ENCODE assay signal across 1 cellular context in the genomic region with DNA sequence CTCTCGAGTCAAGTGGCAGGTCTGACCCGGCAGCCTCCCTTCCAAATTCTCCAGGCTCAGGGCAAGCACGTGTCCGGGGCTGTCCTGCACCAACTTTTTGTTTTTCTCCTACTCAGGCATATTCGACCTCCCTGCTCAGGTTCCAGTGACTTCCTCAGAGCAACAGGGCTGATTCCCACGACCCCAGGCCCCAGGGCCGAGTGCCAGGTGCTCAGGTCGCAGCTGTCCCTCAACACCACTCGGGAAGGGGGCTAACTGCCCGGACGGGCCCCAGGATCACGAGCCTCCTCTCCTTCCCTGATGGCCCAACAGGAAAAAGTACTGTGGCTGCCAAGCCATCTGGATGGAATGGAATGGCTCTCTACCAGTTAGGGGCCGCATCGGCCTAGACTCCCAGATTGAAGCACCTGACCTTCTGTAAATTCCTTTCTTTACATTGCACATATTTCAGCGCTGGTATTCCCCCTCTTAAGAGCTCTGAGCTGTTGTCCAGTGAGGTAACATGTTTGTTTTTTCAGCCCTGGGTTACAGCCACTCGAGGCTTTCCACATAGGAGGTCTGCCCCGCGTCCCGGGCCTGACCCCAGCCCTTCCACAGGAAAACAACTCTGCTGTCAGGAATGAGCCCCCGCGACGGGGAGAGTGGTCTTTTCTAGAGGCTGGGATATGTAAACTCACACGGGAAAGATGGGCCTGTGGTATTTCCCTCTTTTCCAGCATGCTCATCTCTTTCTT.
TF ChIP-seq lines count a peak whose summit lies in the region.

No MANE protein-coding gene starts in this region.

TF ChIP-seq in HepG2, 621 proteins besides CTCF, POLR2A, EP300 and RAD21 (continued from another document and continues in another):
- TF ChIP-seq, protein P1, sequence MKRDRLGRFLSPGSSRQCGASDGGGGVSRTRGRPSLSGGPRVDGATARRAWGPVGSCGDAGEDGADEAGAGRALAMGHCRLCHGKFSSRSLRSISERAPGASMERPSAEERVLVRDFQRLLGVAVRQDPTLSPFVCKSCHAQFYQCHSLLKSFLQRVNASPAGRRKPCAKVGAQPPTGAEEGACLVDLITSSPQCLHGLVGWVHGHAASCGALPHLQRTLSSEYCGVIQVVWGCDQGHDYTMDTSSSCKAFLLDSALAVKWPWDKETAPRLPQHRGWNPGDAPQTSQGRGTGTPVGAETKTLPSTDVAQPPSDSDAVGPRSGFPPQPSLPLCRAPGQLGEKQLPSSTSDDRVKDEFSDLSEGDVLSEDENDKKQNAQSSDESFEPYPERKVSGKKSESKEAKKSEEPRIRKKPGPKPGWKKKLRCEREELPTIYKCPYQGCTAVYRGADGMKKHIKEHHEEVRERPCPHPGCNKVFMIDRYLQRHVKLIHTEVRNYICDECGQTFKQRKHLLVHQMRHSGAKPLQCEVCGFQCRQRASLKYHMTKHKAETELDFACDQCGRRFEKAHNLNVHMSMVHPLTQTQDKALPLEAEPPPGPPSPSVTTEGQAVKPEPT (CRISPR knock-in tag; IDR thresholded peaks at IDR 0.05; ENCODE audit: low read depth) = no peak
- peak; percentile 48; the same call in 1 of the 2 replicates for TF ChIP-seq ZFY (CRISPR knock-in tag; IDR thresholded peaks at IDR 0.05)
- no peak for TF ChIP-seq AGO2 (optimal IDR thresholded peaks at IDR 0.05; ENCODE audit: low read depth, low read length)
- TF ChIP-seq HDAC2 (CRISPR knock-in tag; IDR thresholded peaks at IDR 0.05) = peak; percentile 70; the same call in 1 of the 2 replicates
- TF ChIP-seq, protein P2, sequence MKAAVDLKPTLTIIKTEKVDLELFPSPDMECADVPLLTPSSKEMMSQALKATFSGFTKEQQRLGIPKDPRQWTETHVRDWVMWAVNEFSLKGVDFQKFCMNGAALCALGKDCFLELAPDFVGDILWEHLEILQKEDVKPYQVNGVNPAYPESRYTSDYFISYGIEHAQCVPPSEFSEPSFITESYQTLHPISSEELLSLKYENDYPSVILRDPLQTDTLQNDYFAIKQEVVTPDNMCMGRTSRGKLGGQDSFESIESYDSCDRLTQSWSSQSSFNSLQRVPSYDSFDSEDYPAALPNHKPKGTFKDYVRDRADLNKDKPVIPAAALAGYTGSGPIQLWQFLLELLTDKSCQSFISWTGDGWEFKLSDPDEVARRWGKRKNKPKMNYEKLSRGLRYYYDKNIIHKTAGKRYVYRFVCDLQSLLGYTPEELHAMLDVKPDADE (CRISPR knock-in tag; IDR thresholded peaks at IDR 0.05) = no peak
- TF ChIP-seq SP1 (IDR thresholded peaks at IDR 0.05) = no peak
- TF ChIP-seq SP1 (CRISPR knock-in tag; IDR thresholded peaks at IDR 0.05) = no peak
- TF ChIP-seq, protein P3, sequence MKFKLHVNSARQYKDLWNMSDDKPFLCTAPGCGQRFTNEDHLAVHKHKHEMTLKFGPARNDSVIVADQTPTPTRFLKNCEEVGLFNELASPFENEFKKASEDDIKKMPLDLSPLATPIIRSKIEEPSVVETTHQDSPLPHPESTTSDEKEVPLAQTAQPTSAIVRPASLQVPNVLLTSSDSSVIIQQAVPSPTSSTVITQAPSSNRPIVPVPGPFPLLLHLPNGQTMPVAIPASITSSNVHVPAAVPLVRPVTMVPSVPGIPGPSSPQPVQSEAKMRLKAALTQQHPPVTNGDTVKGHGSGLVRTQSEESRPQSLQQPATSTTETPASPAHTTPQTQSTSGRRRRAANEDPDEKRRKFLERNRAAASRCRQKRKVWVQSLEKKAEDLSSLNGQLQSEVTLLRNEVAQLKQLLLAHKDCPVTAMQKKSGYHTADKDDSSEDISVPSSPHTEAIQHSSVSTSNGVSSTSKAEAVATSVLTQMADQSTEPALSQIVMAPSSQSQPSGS (CRISPR knock-in tag; IDR thresholded peaks at IDR 0.05) = peak; percentile 63; the same call in 1 of the 2 replicates
- TF ChIP-seq FOXO1 (CRISPR knock-in tag; IDR thresholded peaks at IDR 0.05) = no peak
- no peak for TF ChIP-seq STAG1 (CRISPR knock-in tag; IDR thresholded peaks at IDR 0.05)
- 0 out of 2 replicates have a peak, but pooled peaks have one; percentile 43 for TF ChIP-seq FOXC1 (CRISPR knock-in tag; IDR thresholded peaks at IDR 0.05; ENCODE audit: borderline replicate concordance)
- TF ChIP-seq AKAP8 (CRISPR knock-in tag; IDR thresholded peaks at IDR 0.05) = no peak
- peak; percentile 34; the same call in 1 of the 2 replicates for TF ChIP-seq YEATS2 (CRISPR knock-in tag; IDR thresholded peaks at IDR 0.05; ENCODE audit: borderline replicate concordance)
- peak; percentile 54 for TF ChIP-seq SKI (IDR thresholded peaks at IDR 0.05; ENCODE audit: partially characterized antibody)
- TF ChIP-seq, protein P4, sequence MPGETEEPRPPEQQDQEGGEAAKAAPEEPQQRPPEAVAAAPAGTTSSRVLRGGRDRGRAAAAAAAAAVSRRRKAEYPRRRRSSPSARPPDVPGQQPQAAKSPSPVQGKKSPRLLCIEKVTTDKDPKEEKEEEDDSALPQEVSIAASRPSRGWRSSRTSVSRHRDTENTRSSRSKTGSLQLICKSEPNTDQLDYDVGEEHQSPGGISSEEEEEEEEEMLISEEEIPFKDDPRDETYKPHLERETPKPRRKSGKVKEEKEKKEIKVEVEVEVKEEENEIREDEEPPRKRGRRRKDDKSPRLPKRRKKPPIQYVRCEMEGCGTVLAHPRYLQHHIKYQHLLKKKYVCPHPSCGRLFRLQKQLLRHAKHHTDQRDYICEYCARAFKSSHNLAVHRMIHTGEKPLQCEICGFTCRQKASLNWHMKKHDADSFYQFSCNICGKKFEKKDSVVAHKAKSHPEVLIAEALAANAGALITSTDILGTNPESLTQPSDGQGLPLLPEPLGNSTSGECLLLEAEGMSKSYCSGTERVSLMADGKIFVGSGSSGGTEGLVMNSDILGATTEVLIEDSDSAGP (CRISPR knock-in tag; IDR thresholded peaks at IDR 0.05; ENCODE audit: borderline replicate concordance) = no peak
- TF ChIP-seq PITX1 (CRISPR knock-in tag; IDR thresholded peaks at IDR 0.05) = peak; percentile 40; the same call in 1 of the 2 replicates
- no peak for TF ChIP-seq PHF20 (CRISPR knock-in tag; IDR thresholded peaks at IDR 0.05)
- TF ChIP-seq ZNF567 (CRISPR knock-in tag; IDR thresholded peaks at IDR 0.05; ENCODE audit: borderline replicate concordance) = no peak
- no peak for TF ChIP-seq ZNF354B (CRISPR knock-in tag; IDR thresholded peaks at IDR 0.05)
- TF ChIP-seq ESRRA (CRISPR knock-in tag; IDR thresholded peaks at IDR 0.05; ENCODE audit: low read depth) = no peak
- TF ChIP-seq GATAD1 (CRISPR knock-in tag; IDR thresholded peaks at IDR 0.05) = 0 out of 2 replicates have a peak, but pooled peaks have one; percentile 29
- TF ChIP-seq, protein P5, sequence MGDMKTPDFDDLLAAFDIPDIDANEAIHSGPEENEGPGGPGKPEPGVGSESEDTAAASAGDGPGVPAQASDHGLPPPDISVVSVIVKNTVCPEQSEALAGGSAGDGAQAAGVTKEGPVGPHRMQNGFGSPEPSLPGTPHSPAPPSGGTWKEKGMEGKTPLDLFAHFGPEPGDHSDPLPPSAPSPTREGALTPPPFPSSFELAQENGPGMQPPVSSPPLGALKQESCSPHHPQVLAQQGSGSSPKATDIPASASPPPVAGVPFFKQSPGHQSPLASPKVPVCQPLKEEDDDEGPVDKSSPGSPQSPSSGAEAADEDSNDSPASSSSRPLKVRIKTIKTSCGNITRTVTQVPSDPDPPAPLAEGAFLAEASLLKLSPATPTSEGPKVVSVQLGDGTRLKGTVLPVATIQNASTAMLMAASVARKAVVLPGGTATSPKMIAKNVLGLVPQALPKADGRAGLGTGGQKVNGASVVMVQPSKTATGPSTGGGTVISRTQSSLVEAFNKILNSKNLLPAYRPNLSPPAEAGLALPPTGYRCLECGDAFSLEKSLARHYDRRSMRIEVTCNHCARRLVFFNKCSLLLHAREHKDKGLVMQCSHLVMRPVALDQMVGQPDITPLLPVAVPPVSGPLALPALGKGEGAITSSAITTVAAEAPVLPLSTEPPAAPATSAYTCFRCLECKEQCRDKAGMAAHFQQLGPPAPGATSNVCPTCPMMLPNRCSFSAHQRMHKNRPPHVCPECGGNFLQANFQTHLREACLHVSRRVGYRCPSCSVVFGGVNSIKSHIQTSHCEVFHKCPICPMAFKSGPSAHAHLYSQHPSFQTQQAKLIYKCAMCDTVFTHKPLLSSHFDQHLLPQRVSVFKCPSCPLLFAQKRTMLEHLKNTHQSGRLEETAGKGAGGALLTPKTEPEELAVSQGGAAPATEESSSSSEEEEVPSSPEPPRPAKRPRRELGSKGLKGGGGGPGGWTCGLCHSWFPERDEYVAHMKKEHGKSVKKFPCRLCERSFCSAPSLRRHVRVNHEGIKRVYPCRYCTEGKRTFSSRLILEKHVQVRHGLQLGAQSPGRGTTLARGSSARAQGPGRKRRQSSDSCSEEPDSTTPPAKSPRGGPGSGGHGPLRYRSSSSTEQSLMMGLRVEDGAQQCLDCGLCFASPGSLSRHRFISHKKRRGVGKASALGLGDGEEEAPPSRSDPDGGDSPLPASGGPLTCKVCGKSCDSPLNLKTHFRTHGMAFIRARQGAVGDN (CRISPR knock-in tag; IDR thresholded peaks at IDR 0.05) = peak; percentile 57
- peak; percentile 72 for TF ChIP-seq NCOA2 (CRISPR knock-in tag; IDR thresholded peaks at IDR 0.05)
- no peak for TF ChIP-seq ZMAT3 (CRISPR knock-in tag; conservative IDR thresholded peaks at IDR 0.05)
- TF ChIP-seq, protein P6, sequence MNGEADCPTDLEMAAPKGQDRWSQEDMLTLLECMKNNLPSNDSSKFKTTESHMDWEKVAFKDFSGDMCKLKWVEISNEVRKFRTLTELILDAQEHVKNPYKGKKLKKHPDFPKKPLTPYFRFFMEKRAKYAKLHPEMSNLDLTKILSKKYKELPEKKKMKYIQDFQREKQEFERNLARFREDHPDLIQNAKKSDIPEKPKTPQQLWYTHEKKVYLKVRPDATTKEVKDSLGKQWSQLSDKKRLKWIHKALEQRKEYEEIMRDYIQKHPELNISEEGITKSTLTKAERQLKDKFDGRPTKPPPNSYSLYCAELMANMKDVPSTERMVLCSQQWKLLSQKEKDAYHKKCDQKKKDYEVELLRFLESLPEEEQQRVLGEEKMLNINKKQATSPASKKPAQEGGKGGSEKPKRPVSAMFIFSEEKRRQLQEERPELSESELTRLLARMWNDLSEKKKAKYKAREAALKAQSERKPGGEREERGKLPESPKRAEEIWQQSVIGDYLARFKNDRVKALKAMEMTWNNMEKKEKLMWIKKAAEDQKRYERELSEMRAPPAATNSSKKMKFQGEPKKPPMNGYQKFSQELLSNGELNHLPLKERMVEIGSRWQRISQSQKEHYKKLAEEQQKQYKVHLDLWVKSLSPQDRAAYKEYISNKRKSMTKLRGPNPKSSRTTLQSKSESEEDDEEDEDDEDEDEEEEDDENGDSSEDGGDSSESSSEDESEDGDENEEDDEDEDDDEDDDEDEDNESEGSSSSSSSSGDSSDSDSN (CRISPR knock-in tag; IDR thresholded peaks at IDR 0.05) = no peak
- peak; percentile 71 for TF ChIP-seq HIVEP1 (CRISPR knock-in tag; IDR thresholded peaks at IDR 0.05)
- TF ChIP-seq ZNF761 (CRISPR knock-in tag; conservative IDR thresholded peaks at IDR 0.05) = no peak
- TF ChIP-seq KDM5B (CRISPR knock-in tag; IDR thresholded peaks at IDR 0.05; ENCODE audit: borderline replicate concordance) = 0 out of 2 replicates have a peak, but pooled peaks have one; percentile 46
- TF ChIP-seq ZNF382 (CRISPR knock-in tag; IDR thresholded peaks at IDR 0.05; ENCODE audit: borderline replicate concordance) = no peak
- TF ChIP-seq ZNF652 (CRISPR knock-in tag; IDR thresholded peaks at IDR 0.05; ENCODE audit: borderline replicate concordance, low read depth) = no peak
- TF ChIP-seq ELF4 (CRISPR knock-in tag; IDR thresholded peaks at IDR 0.05; ENCODE audit: borderline replicate concordance) = no peak
- TF ChIP-seq ZBTB7B (CRISPR knock-in tag; IDR thresholded peaks at IDR 0.05) = peak; percentile 54; the same call in 1 of the 2 replicates
- TF ChIP-seq, protein P7, sequence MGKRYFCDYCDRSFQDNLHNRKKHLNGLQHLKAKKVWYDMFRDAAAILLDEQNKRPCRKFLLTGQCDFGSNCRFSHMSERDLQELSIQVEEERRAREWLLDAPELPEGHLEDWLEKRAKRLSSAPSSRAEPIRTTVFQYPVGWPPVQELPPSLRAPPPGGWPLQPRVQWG (CRISPR knock-in tag; IDR thresholded peaks at IDR 0.05; ENCODE audit: borderline replicate concordance, low read depth) = no peak
- TF ChIP-seq SP140L (CRISPR knock-in tag; IDR thresholded peaks at IDR 0.05; ENCODE audit: borderline replicate concordance) = no peak
- TF ChIP-seq, protein P8, sequence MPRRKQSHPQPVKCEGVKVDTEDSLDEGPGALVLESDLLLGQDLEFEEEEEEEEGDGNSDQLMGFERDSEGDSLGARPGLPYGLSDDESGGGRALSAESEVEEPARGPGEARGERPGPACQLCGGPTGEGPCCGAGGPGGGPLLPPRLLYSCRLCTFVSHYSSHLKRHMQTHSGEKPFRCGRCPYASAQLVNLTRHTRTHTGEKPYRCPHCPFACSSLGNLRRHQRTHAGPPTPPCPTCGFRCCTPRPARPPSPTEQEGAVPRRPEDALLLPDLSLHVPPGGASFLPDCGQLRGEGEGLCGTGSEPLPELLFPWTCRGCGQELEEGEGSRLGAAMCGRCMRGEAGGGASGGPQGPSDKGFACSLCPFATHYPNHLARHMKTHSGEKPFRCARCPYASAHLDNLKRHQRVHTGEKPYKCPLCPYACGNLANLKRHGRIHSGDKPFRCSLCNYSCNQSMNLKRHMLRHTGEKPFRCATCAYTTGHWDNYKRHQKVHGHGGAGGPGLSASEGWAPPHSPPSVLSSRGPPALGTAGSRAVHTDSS (CRISPR knock-in tag; conservative IDR thresholded peaks at IDR 0.05) = no peak
- TF ChIP-seq, protein P9, sequence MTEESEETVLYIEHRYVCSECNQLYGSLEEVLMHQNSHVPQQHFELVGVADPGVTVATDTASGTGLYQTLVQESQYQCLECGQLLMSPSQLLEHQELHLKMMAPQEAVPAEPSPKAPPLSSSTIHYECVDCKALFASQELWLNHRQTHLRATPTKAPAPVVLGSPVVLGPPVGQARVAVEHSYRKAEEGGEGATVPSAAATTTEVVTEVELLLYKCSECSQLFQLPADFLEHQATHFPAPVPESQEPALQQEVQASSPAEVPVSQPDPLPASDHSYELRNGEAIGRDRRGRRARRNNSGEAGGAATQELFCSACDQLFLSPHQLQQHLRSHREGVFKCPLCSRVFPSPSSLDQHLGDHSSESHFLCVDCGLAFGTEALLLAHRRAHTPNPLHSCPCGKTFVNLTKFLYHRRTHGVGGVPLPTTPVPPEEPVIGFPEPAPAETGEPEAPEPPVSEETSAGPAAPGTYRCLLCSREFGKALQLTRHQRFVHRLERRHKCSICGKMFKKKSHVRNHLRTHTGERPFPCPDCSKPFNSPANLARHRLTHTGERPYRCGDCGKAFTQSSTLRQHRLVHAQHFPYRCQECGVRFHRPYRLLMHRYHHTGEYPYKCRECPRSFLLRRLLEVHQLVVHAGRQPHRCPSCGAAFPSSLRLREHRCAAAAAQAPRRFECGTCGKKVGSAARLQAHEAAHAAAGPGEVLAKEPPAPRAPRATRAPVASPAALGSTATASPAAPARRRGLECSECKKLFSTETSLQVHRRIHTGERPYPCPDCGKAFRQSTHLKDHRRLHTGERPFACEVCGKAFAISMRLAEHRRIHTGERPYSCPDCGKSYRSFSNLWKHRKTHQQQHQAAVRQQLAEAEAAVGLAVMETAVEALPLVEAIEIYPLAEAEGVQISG (CRISPR knock-in tag; IDR thresholded peaks at IDR 0.05) = no peak
- TF ChIP-seq ZNF496 (CRISPR knock-in tag; IDR thresholded peaks at IDR 0.05; ENCODE audit: insufficient replicate concordance) = no peak
